Comparison of ENCODE assay signal across 25 cellular contexts in the genomic region with DNA sequence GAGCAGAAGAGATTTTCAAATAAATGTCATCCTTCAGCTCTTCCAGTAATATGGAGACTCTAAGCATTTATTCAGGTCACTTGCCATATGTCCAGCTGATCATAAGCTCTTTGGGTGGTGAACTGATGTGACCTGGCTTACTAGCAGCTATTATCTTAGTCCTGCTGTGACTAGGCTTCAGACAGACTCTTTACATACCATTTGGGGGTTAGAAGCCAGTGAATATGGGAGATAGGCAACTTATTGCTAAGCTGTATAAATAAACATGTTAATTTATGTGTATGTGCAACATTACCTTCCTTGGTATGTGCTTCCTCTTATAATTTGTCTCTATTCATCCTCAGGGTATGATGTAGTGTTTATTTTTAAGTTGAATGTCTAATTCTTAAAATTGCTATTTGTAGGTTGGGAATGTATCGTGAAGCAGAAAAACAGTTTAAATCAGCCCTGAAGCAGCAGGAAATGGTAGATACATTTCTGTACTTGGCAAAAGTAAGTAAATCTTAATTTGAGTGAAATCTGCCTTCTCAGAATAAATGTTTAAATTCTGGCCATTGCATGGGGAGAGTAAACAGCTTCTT. TPM values are rescaled to one million over a fixed set of nuclear protein-coding genes. Genes with fewer than 3 reads are reported as not detected.
DNase-seq lines count a peak whose midpoint lies in the region; ATAC-seq and TF ChIP-seq lines count a peak whose summit lies in the region.
"Had no signal": no experiment of that assay in that cellular context is flagged by ENCODE, and none has a peak within 500 bp of the region (broad histone marks: within the 10 kb centered on the region; RNA-seq: fewer than 3 reads in every experiment).

No MANE protein-coding gene starts in this region.

- H3K36me3 ChIP-seq in MG63, result peaks cover 3% of the 10 kb centered on the region
- peaks cover 0 to 59% of the 10 kb centered on the region in 2 donors for H3K36me3 ChIP-seq in gastroesophageal sphincter
- H3K36me3 ChIP-seq: pancreas had no signal

- H3K4me3 ChIP-seq in MG63, result no peak overlapping the region
- no peak overlapping the region for H3K4me3 ChIP-seq in foreskin fibroblast (ENCODE audit: low read depth in 1 of 2, low read length in 2 of 2)
- no peak overlapping the region for H3K4me3 ChIP-seq in gastroesophageal sphincter
- H3K4me3 ChIP-seq: GM12878, lower lobe of right lung, pancreas, skin epidermis, tibial artery had no signal

- ATAC-seq in gastroesophageal sphincter, result no peak
- ATAC-seq: activated CD8-positive, alpha-beta T cell treated with anti-CD3 and anti-CD28 coated beads for 36 hours; activated naive CD4-positive, alpha-beta T cell treated with anti-CD3 and anti-CD28 coated beads, Interleukin-2, amount 50 U/mL, for 72 hours; activated T-helper 17 cell treated with anti-CD3 and anti-CD28 coated beads, Interleukin-2, amount 50 U/mL, for 72 hours; GM12878; lower lobe of right lung; pancreas; T-cell had no signal

- H3K27ac ChIP-seq in gastroesophageal sphincter, result no peak overlapping the region
- H3K27ac ChIP-seq: lower lobe of right lung, pancreas, skin epidermis, tibial artery had no signal

- no peaks in the 10 kb centered on the region for H3K4me1 ChIP-seq in gastroesophageal sphincter
- H3K4me1 ChIP-seq: lower lobe of right lung, pancreas, tibial artery had no signal

- no peak for TF ChIP-seq POLR2A in gastroesophageal sphincter (IDR thresholded peaks at IDR 0.05)

- no peaks in the 10 kb centered on the region for H3K9me3 ChIP-seq in MG63
- H3K9me3 ChIP-seq in gastroesophageal sphincter, result no peaks in the 10 kb centered on the region
- H3K9me3 ChIP-seq: BE2C, lower lobe of right lung, pancreas, tibial artery had no signal

- no peak for TF ChIP-seq EP300 in gastroesophageal sphincter (IDR thresholded peaks at IDR 0.05)

- H3K27me3 ChIP-seq in MG63 (no peaks in the 10 kb centered on the region), gastroesophageal sphincter (no peaks in the 10 kb centered on the region)
- H3K27me3 ChIP-seq: BE2C, pancreas, tibial artery had no signal

- DNase-seq in EL (peak; percentile 69), MG63 (peak; percentile 5), amniotic stem cell (lab: John Stamatoyannopoulos, UW) (peak; percentile 17), foreskin fibroblast (peak; percentile 15 to 33), NCI-H526 treated with DMSO at 0.1 percent for 48 hours (lab: John Stamatoyannopoulos, UW) (no peak), mucosa of gallbladder (ENCODE audit: low spot score) (no peak), DMS153 treated with DMSO at 0.1 percent for 48 hours (lab: John Stamatoyannopoulos, UW; ENCODE audit: unreplicated experiment) (no peak)
- DNase-seq: activated CD8-positive, alpha-beta T cell treated with anti-CD3 and anti-CD28 coated beads for 36 hours; aorta; BE2C; DND-41; lower lobe of right lung; NCI-H1694; NCI-H526; nephron progenitor cell; pancreas; retina; RPMI8226; T-cell; tibial artery had no signal

- TF ChIP-seq CTCF in foreskin fibroblast (IDR thresholded peaks at IDR 0.05; ENCODE audit: low read depth, low read length) (no peak), gastroesophageal sphincter (IDR thresholded peaks at IDR 0.05) (no peak)

- 77 to 80% methylated on average over 1 of the region's 1 CpG for WGBS in gastroesophageal sphincter (ENCODE audit: low coverage in 1 of 2), 2 donors

RNA-seq across cellular contexts. Expression of a gene that starts 32.4 kb away (rescaled TPM):
- 35.8 and 42.1 TPM in 2 replicates for total RNA-seq in MG63 (2014; rRNA removed; shearing (Covaris generic); ENCODE audit: low replicate concordance)
- 21.1 TPM for total RNA-seq in mucosa of gallbladder
- total RNA-seq in gastroesophageal sphincter, result 10 to 100 TPM; 17.0 to 35.3 (median 24.8) TPM

Comparison
In these comparisons a context has a peak if more than half of its experiments do, and no peak if none do; other contexts are left out.
1. DNase-seq: peak in EL (single experiment), MG63 (single experiment), amniotic stem cell (single experiment) and foreskin fibroblast (2 of 2); none in NCI-H526 treated with DMSO at 0.1 percent for 48 hours (single experiment), mucosa of gallbladder (single experiment) and DMS153 treated with DMSO at 0.1 percent for 48 hours (single experiment).